31 cellular contexts compared by ENCODE assay signal in the genomic region with DNA sequence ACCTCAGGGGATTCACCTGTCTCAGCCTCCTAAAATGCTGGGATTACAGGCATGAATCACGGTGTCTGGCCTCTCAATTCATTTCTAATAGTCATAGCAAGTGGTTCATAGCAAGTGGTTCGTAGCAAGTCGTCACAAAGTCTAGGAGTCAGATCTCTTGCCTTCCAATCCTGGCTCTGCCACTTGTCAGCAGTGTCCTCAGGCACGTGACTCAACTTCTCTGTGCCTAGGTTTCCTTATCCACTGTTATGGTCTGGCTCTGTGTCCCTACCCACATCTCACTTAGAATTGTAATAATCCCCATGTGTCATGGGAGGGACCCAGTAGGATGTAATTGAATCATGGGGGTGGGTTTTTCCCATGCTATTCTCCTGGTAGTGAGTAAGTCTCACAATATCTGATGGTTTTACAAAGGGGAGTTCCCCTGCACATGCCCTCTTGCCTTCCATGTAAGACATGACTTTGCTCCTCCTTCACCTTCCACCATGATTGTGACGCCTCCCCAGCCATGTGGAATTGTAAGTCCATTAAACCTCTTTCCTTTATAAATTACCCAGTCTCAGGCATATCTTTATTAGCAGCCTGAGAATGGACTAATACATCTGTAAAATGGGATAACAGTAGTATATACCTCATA. TPM values are rescaled to one million over a fixed set of nuclear protein-coding genes. Genes with fewer than 3 reads are reported as not detected.
A peak's percentile ranks its signal among the peaks of the same experiment; 100 is the strongest.
DNase-seq lines count a peak whose midpoint lies in the region; ATAC-seq and TF ChIP-seq lines count a peak whose summit lies in the region.
"Had no signal": no experiment of that assay in that cellular context is flagged by ENCODE, and none has a peak within 500 bp of the region (broad histone marks: within the 10 kb centered on the region; RNA-seq: fewer than 3 reads in every experiment).

No MANE protein-coding gene starts in this region.

- H3K4me3 ChIP-seq in mesenchymal stem cell (ENCODE audit: insufficient read depth in 1 of 2, low read depth in 1 of 2, low read length in 2 of 2) (no peak overlapping the region), mucosa of descending colon (no peak overlapping the region)
- H3K4me3 ChIP-seq: body of pancreas, gastrocnemius medialis, lower lobe of right lung, ovary, SJCRH30 had no signal

- POLR2A ChIA-PET in activated CD8-positive, alpha-beta T cell treated with anti-CD3 and anti-CD28 coated beads, Interleukin-2, amount 10 ng/mL, durations not matched to agents 7 days and 5 days (lab: Charles Lee), result no interaction called here

- H2BK120ac ChIP-seq in mesenchymal stem cell (ENCODE audit: low read depth, low read length), result no peak overlapping the region

- H3K4me1 Mint-ChIP-seq in activated naive CD4-positive, alpha-beta T cell treated with anti-CD3 and anti-CD28 coated beads for 36 hours (ENCODE audit: low read depth), result peaks cover 5% of the 10 kb centered on the region
- H3K4me1 Mint-ChIP-seq in IgD-negative memory B cell, result peaks cover 31 to 40% (median 38%) of the 10 kb centered on the region in 3 donors
- H3K4me1 Mint-ChIP-seq in activated CD8-positive, alpha-beta T cell treated with anti-CD3 and anti-CD28 coated beads, Interleukin-2, amount 10 ng/mL, durations not matched to agents 7 days and 5 days (ENCODE audit: low read depth), result peaks cover 8% of the 10 kb centered on the region
- H3K4me1 Mint-ChIP-seq: nephron progenitor cell had no signal

- WGBS in mesenchymal stem cell, result 100% methylated on average over 4 of the region's 5 CpGs

- H2BK15ac ChIP-seq in mesenchymal stem cell (ENCODE audit: low read depth, poor library complexity, severe bottlenecking), result no peak overlapping the region

- ATAC-seq in activated CD8-positive, alpha-beta T cell treated with anti-CD3 and anti-CD28 coated beads, Interleukin-2, amount 10 ng/mL, durations not matched to agents 7 days and 5 days, result no peak
- no peak for ATAC-seq in sciatic nerve
- ATAC-seq in mucosa of descending colon, result no peak
- ATAC-seq: body of pancreas, gastrocnemius medialis, lower lobe of right lung had no signal

- H3K27ac ChIP-seq in mesenchymal stem cell (ENCODE audit: low read length, poor library complexity, severe bottlenecking), result no peak overlapping the region
- H3K27ac ChIP-seq: body of pancreas, gastrocnemius medialis, lower lobe of right lung, ovary, SJCRH30, WERI-Rb-1 had no signal

- no peak overlapping the region for H2BK12ac ChIP-seq in mesenchymal stem cell (ENCODE audit: low read length in 2 of 2)

- peaks cover 35 to 76% of the 10 kb centered on the region in 2 experiments for H3K36me3 ChIP-seq in mesenchymal stem cell (ENCODE audit: control insufficient read depth in 1 of 2, insufficient read depth in 2 of 2, low read depth in 1 of 2, low read length in 2 of 2)
- H3K36me3 ChIP-seq in mucosa of descending colon (ENCODE audit: low read depth), result no peaks in the 10 kb centered on the region
- H3K36me3 ChIP-seq: ovary had no signal

- peak overlapping the region; percentile 50 for H4K91ac ChIP-seq in mesenchymal stem cell (ENCODE audit: low read length)

- H3K4me1 ChIP-seq in mesenchymal stem cell (ENCODE audit: control insufficient read depth, insufficient read depth, low read depth, low read length), result peaks cover 6% of the 10 kb centered on the region
- no peaks in the 10 kb centered on the region for H3K4me1 ChIP-seq in mucosa of descending colon (ENCODE audit: low read depth)
- H3K4me1 ChIP-seq: BE2C, body of pancreas, gastrocnemius medialis, lower lobe of right lung, SJCRH30 had no signal

- H3K27me3 Mint-ChIP-seq in activated naive CD4-positive, alpha-beta T cell treated with anti-CD3 and anti-CD28 coated beads for 36 hours (ENCODE audit: low read depth), result no peaks in the 10 kb centered on the region
- no peaks in the 10 kb centered on the region for H3K27me3 Mint-ChIP-seq in IgD-negative memory B cell
- no peaks in the 10 kb centered on the region for H3K27me3 Mint-ChIP-seq in activated CD8-positive, alpha-beta T cell treated with anti-CD3 and anti-CD28 coated beads, Interleukin-2, amount 10 ng/mL, durations not matched to agents 7 days and 5 days (ENCODE audit: low read depth)
- H3K27me3 Mint-ChIP-seq: type B pancreatic cell had no signal

- H3K4me3 Mint-ChIP-seq in activated naive CD4-positive, alpha-beta T cell treated with anti-CD3 and anti-CD28 coated beads for 36 hours, result no peak overlapping the region
- H3K4me3 Mint-ChIP-seq in IgD-negative memory B cell, result peak overlapping the region in 1 of 4 donors; percentile 45
- H3K4me3 Mint-ChIP-seq in activated CD8-positive, alpha-beta T cell treated with anti-CD3 and anti-CD28 coated beads, Interleukin-2, amount 10 ng/mL, durations not matched to agents 7 days and 5 days, result no peak overlapping the region
- H3K4me3 Mint-ChIP-seq: nephron progenitor cell, type B pancreatic cell had no signal

- H2AFZ ChIP-seq in mesenchymal stem cell (ENCODE audit: low read depth, low read length), result no peak overlapping the region

- H3K4me2 ChIP-seq in mesenchymal stem cell (ENCODE audit: low read length, poor library complexity, severe bottlenecking), result no peak overlapping the region

- H3K9me3 ChIP-seq in mesenchymal stem cell (ENCODE audit: control insufficient read depth, low read length) (no peaks in the 10 kb centered on the region), mucosa of descending colon (no peaks in the 10 kb centered on the region)
- H3K9me3 ChIP-seq: BE2C, body of pancreas, gastrocnemius medialis, lower lobe of right lung, ovary, SJCRH30 had no signal

- H3K36me3 Mint-ChIP-seq in activated naive CD4-positive, alpha-beta T cell treated with anti-CD3 and anti-CD28 coated beads for 36 hours (ENCODE audit: low read depth), result peaks cover 30% of the 10 kb centered on the region
- H3K36me3 Mint-ChIP-seq in IgD-negative memory B cell, result peaks cover 16% of the 10 kb centered on the region
- H3K36me3 Mint-ChIP-seq in activated CD8-positive, alpha-beta T cell treated with anti-CD3 and anti-CD28 coated beads, Interleukin-2, amount 10 ng/mL, durations not matched to agents 7 days and 5 days (ENCODE audit: low read depth), result peaks cover 59% of the 10 kb centered on the region

- no peak overlapping the region for H3K18ac ChIP-seq in mesenchymal stem cell (ENCODE audit: low read depth in 1 of 2, low read length in 2 of 2)

- no peak overlapping the region for H3K4ac ChIP-seq in mesenchymal stem cell (ENCODE audit: low read depth in 1 of 2, low read length in 2 of 2)

- no peak overlapping the region for H3K27ac Mint-ChIP-seq in activated naive CD4-positive, alpha-beta T cell treated with anti-CD3 and anti-CD28 coated beads for 36 hours
- peak overlapping the region in 2 of 3 donors; percentile 23 to 30 for H3K27ac Mint-ChIP-seq in IgD-negative memory B cell
- peak overlapping the region; percentile 37 for H3K27ac Mint-ChIP-seq in activated CD8-positive, alpha-beta T cell treated with anti-CD3 and anti-CD28 coated beads, Interleukin-2, amount 10 ng/mL, durations not matched to agents 7 days and 5 days
- H3K27ac Mint-ChIP-seq: nephron progenitor cell, type B pancreatic cell had no signal

- CTCF ChIA-PET in activated naive CD4-positive, alpha-beta T cell treated with anti-CD3 and anti-CD28 coated beads for 36 hours (lab: Charles Lee), result no interaction called here
- CTCF ChIA-PET in activated CD8-positive, alpha-beta T cell treated with anti-CD3 and anti-CD28 coated beads, Interleukin-2, amount 10 ng/mL, durations not matched to agents 7 days and 5 days (lab: Charles Lee), result no interaction called here

- H2BK5ac ChIP-seq in mesenchymal stem cell (ENCODE audit: low read depth, low read length, poor library complexity, severe bottlenecking), result no peak overlapping the region

- no peaks in the 10 kb centered on the region for H3K27me3 ChIP-seq in mesenchymal stem cell (ENCODE audit: control insufficient read depth in 1 of 2, insufficient read depth in 1 of 2, low read length in 2 of 2)
- H3K27me3 ChIP-seq: BE2C, body of pancreas, gastrocnemius medialis, ovary, SJCRH30 had no signal

- TF ChIP-seq CTCF in mucosa of descending colon (IDR thresholded peaks at IDR 0.05), result no peak

- H3K9ac ChIP-seq in mesenchymal stem cell (ENCODE audit: low read length), result no peak overlapping the region

- no peak overlapping the region for H4K8ac ChIP-seq in mesenchymal stem cell (ENCODE audit: low read length)

- DNase-seq in activated naive CD4-positive, alpha-beta T cell treated with anti-CD3 and anti-CD28 coated beads for 36 hours, result peak; percentile 21
- DNase-seq in activated naive CD4-positive, alpha-beta T cell (lab: John Stamatoyannopoulos, UW), result no peak
- no peak for DNase-seq in activated CD8-positive, alpha-beta T cell treated with anti-CD3 and anti-CD28 coated beads, Interleukin-2, amount 10 ng/mL, durations not matched to agents 7 days and 5 days
- DNase-seq in mesenchymal stem cell (no peak), sciatic nerve (ENCODE audit: low spot score) (no peak), mucosa of descending colon (no peak), cardiac septum (ENCODE audit: low spot score) (no peak)
- DNase-seq: ACHN; activated CD8-positive, alpha-beta memory T cell treated with anti-CD3 and anti-CD28 coated beads for 24 hours; activated gamma-delta T cell treated with Interleukin-2 at 50 U/mL for 16 hours; BE2C; body of pancreas; EL; gastrocnemius medialis; kidney glomerular epithelial cell; lower lobe of right lung; NCI-H1092 treated with DMSO at 0.1 percent for 48 hours; NCI-H187 treated with DMSO at 0.1 percent for 48 hours; NCI-H2171; NCI-H510A treated with DMSO at 0.1 percent for 48 hours; nephron progenitor cell; ovary; SJCRH30; small intestine; stimulated activated CD4-positive, alpha-beta T cell treated with anti-CD3 and anti-CD28 coated beads, Interleukin-2, amount 100 ng/mL, for 24 hours; substantia nigra; SW 1271; T1000; WERI-Rb-1 had no signal

- intact Hi-C loops in activated naive CD4-positive, alpha-beta T cell treated with anti-CD3 and anti-CD28 coated beads for 36 hours (cut with micrococcal nuclease), result loop anchor here (2.0 kb wide), 1 partner anchor 52 kb away; no protein-coding TSS in a partner anchor
- intact Hi-C loops in sciatic nerve (cut with DNase I), result no loop called here
- intact Hi-C loops in mucosa of descending colon (cut with DNase I, micrococcal nuclease), result no loop called here
- intact Hi-C loops in cardiac septum (cut with DNase I), result no loop called here

- peaks cover 7% of the 10 kb centered on the region for H3K9me3 Mint-ChIP-seq in activated naive CD4-positive, alpha-beta T cell treated with anti-CD3 and anti-CD28 coated beads for 36 hours
- peaks cover 0 to 2% (median 0%) of the 10 kb centered on the region in 3 donors for H3K9me3 Mint-ChIP-seq in IgD-negative memory B cell
- H3K9me3 Mint-ChIP-seq in activated CD8-positive, alpha-beta T cell treated with anti-CD3 and anti-CD28 coated beads, Interleukin-2, amount 10 ng/mL, durations not matched to agents 7 days and 5 days (ENCODE audit: insufficient read depth), result no peaks in the 10 kb centered on the region
- H3K9me3 Mint-ChIP-seq: type B pancreatic cell had no signal

- no peak overlapping the region for H3K14ac ChIP-seq in mesenchymal stem cell (ENCODE audit: low read length in 2 of 2)

- H2AK5ac ChIP-seq in mesenchymal stem cell (ENCODE audit: low read length, severe bottlenecking), result no peak overlapping the region

- H3K23ac ChIP-seq in mesenchymal stem cell (ENCODE audit: low read length in 2 of 2), result no peak overlapping the region

- H3K79me1 ChIP-seq in mesenchymal stem cell (replicated peaks; ENCODE audit: low read length, poor library complexity, severe bottlenecking), result peaks cover 20% of the 10 kb centered on the region

RNA-seq across cellular contexts. Expression of a gene that starts 51.9 kb away (rescaled TPM):
- total RNA-seq in activated naive CD4-positive, alpha-beta T cell treated with anti-CD3 and anti-CD28 coated beads for 36 hours, result 10 to 100 TPM; 10.7 to 12.8 TPM
- polyA plus RNA-seq in IgD-negative memory B cell, result 23.0 TPM
- total RNA-seq in activated CD8-positive, alpha-beta T cell treated with anti-CD3 and anti-CD28 coated beads, Interleukin-2, amount 10 ng/mL, durations not matched to agents 7 days and 5 days, result 1 to 10 TPM; 9.1 TPM
- 2.3 TPM for polyA plus RNA-seq in mesenchymal stem cell (2013, experiment 1 of 2)
- polyA plus RNA-seq in mesenchymal stem cell (2013, experiment 2 of 2), result 1.9 TPM
- total RNA-seq in sciatic nerve (5.8 TPM), mucosa of descending colon (1 to 10 TPM; 3.5 to 8.6 (median 5.0) TPM), cardiac septum (0.19 TPM)
- total RNA-seq: SJCRH30 had no signal

RNA-seq across cellular contexts. Expression of a gene that starts 55.9 kb away (rescaled TPM):
- total RNA-seq in activated naive CD4-positive, alpha-beta T cell treated with anti-CD3 and anti-CD28 coated beads for 36 hours, result 10 to 100 TPM; 39.4 to 39.9 TPM
- polyA plus RNA-seq in IgD-negative memory B cell, result 36.1 TPM
- 10 to 100 TPM; 41.5 to 47.1 TPM for total RNA-seq in activated CD8-positive, alpha-beta T cell treated with anti-CD3 and anti-CD28 coated beads, Interleukin-2, amount 10 ng/mL, durations not matched to agents 7 days and 5 days
- polyA plus RNA-seq in mesenchymal stem cell (2013, experiment 1 of 2), result 40.3 TPM
- 39.9 TPM for polyA plus RNA-seq in mesenchymal stem cell (2013, experiment 2 of 2)
- total RNA-seq in sciatic nerve (48.6 TPM), mucosa of descending colon (10 to 100 TPM; 49.0 to 66.7 (median 65.8) TPM), cardiac septum (16.4 TPM)
